8 cellular contexts compared by ENCODE assay signal in the genomic region with DNA sequence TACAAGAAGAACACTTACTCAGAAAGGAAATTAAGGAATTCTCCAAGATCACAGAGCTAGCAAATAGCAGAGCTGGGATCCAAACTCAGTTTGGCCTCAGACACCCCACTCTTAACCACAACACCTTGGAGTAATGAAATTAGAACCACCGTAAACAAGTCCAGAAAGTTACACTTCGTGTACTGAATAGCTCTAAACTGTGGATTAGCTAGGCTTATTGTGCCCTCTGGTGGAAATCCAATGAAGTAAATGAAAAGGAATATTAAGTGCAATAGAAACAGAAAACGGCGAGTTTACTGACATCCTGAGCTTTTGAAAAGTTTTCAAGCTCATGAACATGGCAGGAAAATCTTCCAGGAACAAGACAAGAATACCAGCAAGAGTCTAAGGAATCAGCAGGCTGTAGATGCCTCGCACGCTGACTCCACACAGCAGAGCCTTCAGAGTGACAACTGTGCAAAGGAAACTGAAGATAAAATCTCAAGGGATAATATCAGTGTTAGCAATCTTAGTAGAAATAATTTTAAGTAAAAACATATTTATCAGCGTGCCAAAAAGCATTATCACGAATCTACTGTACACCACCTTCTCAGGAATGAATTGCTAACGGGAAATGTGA. TPM values are rescaled to one million over a fixed set of nuclear protein-coding genes. Genes with fewer than 3 reads are reported as not detected.
DNase-seq lines count a peak whose midpoint lies in the region; ATAC-seq and TF ChIP-seq lines count a peak whose summit lies in the region.

No MANE protein-coding gene starts in this region.

- CTCF ChIA-PET in activated CD8-positive, alpha-beta memory T cell treated with anti-CD3 and anti-CD28 coated beads, Interleukin-2, amount 10 ng/mL, durations not matched to agents 7 days and 5 days (lab: Charles Lee) = interaction anchor here (0.7 to 1.7 kb wide), 18 partner anchors 9 to 465 kb away, joined by 3 to 13 read pairs (median 3); a partner anchor contains a TSS

- H3K4ac ChIP-seq in neuronal stem cell (ENCODE audit: low read length) = no peak overlapping the region

- H2AFZ ChIP-seq in fibroblast of lung (ENCODE audit: low read length) (peak overlapping the region; percentile 89), neuronal stem cell (ENCODE audit: low read length) (peak overlapping the region; percentile 74)

- DNase-seq in activated CD8-positive, alpha-beta memory T cell treated with anti-CD3 and anti-CD28 coated beads, Interleukin-2, amount 10 ng/mL, durations not matched to agents 7 days and 5 days = no peak
- no peak for DNase-seq in activated CD8-positive, alpha-beta memory T cell treated with anti-CD3 and anti-CD28 coated beads for 24 hours
- DNase-seq in SK-N-MC (ENCODE audit: low read depth, low spot score) (peak; percentile 56), fibroblast of lung (ENCODE audit: low read depth in 2 of 2) (peak; percentile 37 to 67), neuronal stem cell (ENCODE audit: low spot score) (peak; percentile 33)
- DNase-seq in stimulated activated CD4-positive, alpha-beta T cell treated with anti-CD3 and anti-CD28 coated beads, Interleukin-12 subunit alpha, Interleukin-12 subunit beta, amount 100 ng/mL, for 4 hours = no peak

- WGBS in neuronal stem cell (ENCODE audit: extremely low coverage in 2 of 2, insufficient read length in 2 of 2, insufficient replicate concordance in 1 of 2), 2 donors = no CpG with 5 or more reads among the region's 9 CpGs

- no peak overlapping the region for H3K27ac Mint-ChIP-seq in activated CD8-positive, alpha-beta memory T cell treated with anti-CD3 and anti-CD28 coated beads, Interleukin-2, amount 10 ng/mL, durations not matched to agents 7 days and 5 days

- H3K4me3 ChIP-seq in SK-N-MC (peak overlapping the region; percentile 66), fibroblast of lung (replicated peaks in 1 of 4; ENCODE audit: control extremely low read depth in 1 of 4, insufficient read depth in 1 of 4, low read depth in 3 of 4, low read length in 4 of 4) (peak overlapping the region in 1 of 4 experiments; percentile 41), neuronal stem cell (ENCODE audit: low read length in 2 of 2) (no peak overlapping the region)

- no peak overlapping the region for H2BK5ac ChIP-seq in neuronal stem cell (ENCODE audit: low read length)

- H3K4me1 Mint-ChIP-seq in activated CD8-positive, alpha-beta memory T cell treated with anti-CD3 and anti-CD28 coated beads, Interleukin-2, amount 10 ng/mL, durations not matched to agents 7 days and 5 days = peaks cover 9% of the 10 kb centered on the region

- no peak overlapping the region for H2AK5ac ChIP-seq in neuronal stem cell (ENCODE audit: low read depth, low read length)

- no peak overlapping the region for H2BK12ac ChIP-seq in neuronal stem cell (ENCODE audit: low read length)

- H3K9ac ChIP-seq in SK-N-MC (ENCODE audit: insufficient read length) (no peak overlapping the region), fibroblast of lung (ENCODE audit: insufficient read depth, low read length) (no peak overlapping the region), neuronal stem cell (ENCODE audit: low read depth, low read length, poor library complexity) (no peak overlapping the region)

- no peaks in the 10 kb centered on the region for H3K36me3 ChIP-seq in SK-N-MC (ENCODE audit: insufficient read depth, low read length)
- no peaks in the 10 kb centered on the region for H3K36me3 ChIP-seq in fibroblast of lung (ENCODE audit: control insufficient read depth, insufficient read depth, low read length)
- no peaks in the 10 kb centered on the region for H3K36me3 ChIP-seq in neuronal stem cell (replicated peaks in 1 of 2; ENCODE audit: control insufficient read depth in 2 of 2, insufficient read depth in 2 of 2, low read length in 2 of 2)

- H2BK120ac ChIP-seq in neuronal stem cell (ENCODE audit: low read depth, low read length) = no peak overlapping the region

- peak; percentile 62 to 70 for TF ChIP-seq CTCF in fibroblast of lung (conservative IDR thresholded peaks at IDR 0.05 in 1 of 2, IDR thresholded peaks at IDR 0.05 in 1 of 2; ENCODE audit: low read depth in 1 of 2, low read length in 2 of 2)

- no peak overlapping the region for H3K4me3 Mint-ChIP-seq in activated CD8-positive, alpha-beta memory T cell treated with anti-CD3 and anti-CD28 coated beads, Interleukin-2, amount 10 ng/mL, durations not matched to agents 7 days and 5 days

- H3K4me2 ChIP-seq in fibroblast of lung (ENCODE audit: extremely low read depth, insufficient read depth, low read length) (peak overlapping the region; percentile 76), neuronal stem cell (ENCODE audit: insufficient read depth, low read length, poor library complexity, severe bottlenecking) (no peak overlapping the region)

- no peaks in the 10 kb centered on the region for H3K36me3 Mint-ChIP-seq in activated CD8-positive, alpha-beta memory T cell treated with anti-CD3 and anti-CD28 coated beads, Interleukin-2, amount 10 ng/mL, durations not matched to agents 7 days and 5 days

- no peak overlapping the region for H3K18ac ChIP-seq in neuronal stem cell (ENCODE audit: low read length)

- H3K27me3 ChIP-seq in fibroblast of lung (ENCODE audit: control insufficient read depth, insufficient read depth, low read length) (no peaks in the 10 kb centered on the region), neuronal stem cell (ENCODE audit: control insufficient read depth in 3 of 3, insufficient read depth in 3 of 3, low read depth in 1 of 3, low read length in 3 of 3) (peaks cover 0 to 4% (median 0%) of the 10 kb centered on the region in 3 experiments)

- TF ChIP-seq EP300 in Ishikawa (IDR thresholded peaks at IDR 0.05; ENCODE audit: borderline replicate concordance) = no peak

- ATAC-seq in activated CD8-positive, alpha-beta memory T cell treated with anti-CD3 and anti-CD28 coated beads, Interleukin-2, amount 10 ng/mL, durations not matched to agents 7 days and 5 days = peak; percentile 69
- peak; percentile 89 for ATAC-seq in GM21717 (IDR thresholded peaks at IDR 0.05; ENCODE audit: unreplicated experiment)

- H2BK15ac ChIP-seq in neuronal stem cell (ENCODE audit: low read length) = no peak overlapping the region

- no peaks in the 10 kb centered on the region for H3K4me1 ChIP-seq in fibroblast of lung (ENCODE audit: control insufficient read depth, extremely low read depth, insufficient read depth, low read length)
- no peaks in the 10 kb centered on the region for H3K4me1 ChIP-seq in neuronal stem cell (ENCODE audit: control insufficient read depth in 2 of 2, insufficient read depth in 1 of 2, low read depth in 1 of 2, low read length in 2 of 2)

- H4K91ac ChIP-seq in neuronal stem cell (ENCODE audit: low read depth, low read length, poor library complexity) = no peak overlapping the region

- no peaks in the 10 kb centered on the region for H4K20me1 ChIP-seq in fibroblast of lung (ENCODE audit: control insufficient read depth, extremely low read depth, insufficient read depth, low read length)

- no peaks in the 10 kb centered on the region for H3K79me2 ChIP-seq in fibroblast of lung (ENCODE audit: control insufficient read depth, insufficient read depth, low read length)

- H3K9me3 ChIP-seq in SK-N-MC (ENCODE audit: low read depth, low read length) (no peaks in the 10 kb centered on the region), fibroblast of lung (ENCODE audit: control insufficient read depth, insufficient read depth, low read depth, low read length) (no peaks in the 10 kb centered on the region), neuronal stem cell (replicated peaks in 1 of 2; ENCODE audit: control insufficient read depth in 2 of 2, insufficient read depth in 1 of 2, low read depth in 1 of 2, low read length in 2 of 2) (no peaks in the 10 kb centered on the region)

- H4K8ac ChIP-seq in neuronal stem cell (ENCODE audit: low read depth, low read length) = no peak overlapping the region

- H3K14ac ChIP-seq in neuronal stem cell (ENCODE audit: low read length) = no peak overlapping the region

- no peaks in the 10 kb centered on the region for H3K9me3 Mint-ChIP-seq in activated CD8-positive, alpha-beta memory T cell treated with anti-CD3 and anti-CD28 coated beads, Interleukin-2, amount 10 ng/mL, durations not matched to agents 7 days and 5 days (ENCODE audit: low read depth)

- H3K79me1 ChIP-seq in neuronal stem cell (ENCODE audit: low read depth, low read length) = no peaks in the 10 kb centered on the region

- H3K27ac ChIP-seq in SK-N-MC = no peak overlapping the region
- H3K27ac ChIP-seq in fibroblast of lung (ENCODE audit: insufficient read depth, low read length) = no peak overlapping the region
- H3K27ac ChIP-seq in neuronal stem cell (replicated peaks; ENCODE audit: low read length) = no peak overlapping the region

- peak; percentile 71 for TF ChIP-seq RAD21 in Ishikawa (IDR thresholded peaks at IDR 0.05; ENCODE audit: low read depth)

- no peak overlapping the region for H3K23ac ChIP-seq in neuronal stem cell (ENCODE audit: low read depth, low read length, poor library complexity)

- H3K27me3 Mint-ChIP-seq in activated CD8-positive, alpha-beta memory T cell treated with anti-CD3 and anti-CD28 coated beads, Interleukin-2, amount 10 ng/mL, durations not matched to agents 7 days and 5 days = peaks cover 22% of the 10 kb centered on the region

TF ChIP-seq in Ishikawa, 13 proteins besides CTCF, POLR2A, EP300 and RAD21:
- no peak for TF ChIP-seq NFIC (IDR thresholded peaks at IDR 0.05)

RNA-seq across cellular contexts. Expression of a gene that starts 34.6 kb away (rescaled TPM):
- 10 to 100 TPM; 62.1 to 73.5 TPM for total RNA-seq in activated CD8-positive, alpha-beta memory T cell treated with anti-CD3 and anti-CD28 coated beads, Interleukin-2, amount 10 ng/mL, durations not matched to agents 7 days and 5 days
- 6.9 and 8.4 TPM in 2 replicates for total RNA-seq in fibroblast of lung
- polyA plus RNA-seq in fibroblast of lung = 11.7 and 26.1 TPM in 2 replicates
- 7.9 and 16.8 TPM in 2 replicates for polyA plus RNA-seq in fibroblast of lung (2012)
- polyA minus RNA-seq in fibroblast of lung (ENCODE audit: low replicate concordance) = 0.12 and 1.0 TPM in 2 replicates
- 46.6 TPM for polyA plus RNA-seq in neuronal stem cell (2013, experiment 1 of 2)
- 48.0 TPM for polyA plus RNA-seq in neuronal stem cell (2013, experiment 2 of 2)

RNA-seq across cellular contexts. Expression of a gene that starts 54.2 kb away (rescaled TPM):
- total RNA-seq in activated CD8-positive, alpha-beta memory T cell treated with anti-CD3 and anti-CD28 coated beads, Interleukin-2, amount 10 ng/mL, durations not matched to agents 7 days and 5 days = 10 to 100 TPM; 15.5 to 23.1 TPM
- total RNA-seq in fibroblast of lung = 13.4 and 15.7 TPM in 2 replicates
- 17.8 and 20.0 TPM in 2 replicates for polyA plus RNA-seq in fibroblast of lung
- polyA plus RNA-seq in fibroblast of lung (2012) = 14.2 and 17.5 TPM in 2 replicates
- polyA minus RNA-seq in fibroblast of lung (ENCODE audit: low replicate concordance) = 0.37 and 0.47 TPM in 2 replicates
- polyA plus RNA-seq in neuronal stem cell (2013, experiment 1 of 2) = 14.1 TPM
- polyA plus RNA-seq in neuronal stem cell (2013, experiment 2 of 2) = 14.4 TPM

Comparison
In these comparisons a context has a peak if more than half of its experiments do, and no peak if none do; other contexts are left out.
1. DNase-seq: peak in SK-N-MC (single experiment), fibroblast of lung (2 of 2) and neuronal stem cell (single experiment); none in activated CD8-positive, alpha-beta memory T cell treated with anti-CD3 and anti-CD28 coated beads, Interleukin-2, amount 10 ng/mL, durations not matched to agents 7 days and 5 days (single experiment), activated CD8-positive, alpha-beta memory T cell treated with anti-CD3 and anti-CD28 coated beads for 24 hours (single experiment) and stimulated activated CD4-positive, alpha-beta T cell treated with anti-CD3 and anti-CD28 coated beads, Interleukin-12 subunit alpha, Interleukin-12 subunit beta, amount 100 ng/mL, for 4 hours (single experiment).